Comparison of ENCODE assay signal across 1 cellular context in genomic region chr11:61579398-61580291, GRCh38.
TF ChIP-seq lines count a peak whose summit lies in the region.

No MANE protein-coding gene starts in this region.

TF ChIP-seq in GM23338, 12 proteins besides CTCF, POLR2A, EP300 and RAD21 (continued from another document):
- TF ChIP-seq, protein P1, sequence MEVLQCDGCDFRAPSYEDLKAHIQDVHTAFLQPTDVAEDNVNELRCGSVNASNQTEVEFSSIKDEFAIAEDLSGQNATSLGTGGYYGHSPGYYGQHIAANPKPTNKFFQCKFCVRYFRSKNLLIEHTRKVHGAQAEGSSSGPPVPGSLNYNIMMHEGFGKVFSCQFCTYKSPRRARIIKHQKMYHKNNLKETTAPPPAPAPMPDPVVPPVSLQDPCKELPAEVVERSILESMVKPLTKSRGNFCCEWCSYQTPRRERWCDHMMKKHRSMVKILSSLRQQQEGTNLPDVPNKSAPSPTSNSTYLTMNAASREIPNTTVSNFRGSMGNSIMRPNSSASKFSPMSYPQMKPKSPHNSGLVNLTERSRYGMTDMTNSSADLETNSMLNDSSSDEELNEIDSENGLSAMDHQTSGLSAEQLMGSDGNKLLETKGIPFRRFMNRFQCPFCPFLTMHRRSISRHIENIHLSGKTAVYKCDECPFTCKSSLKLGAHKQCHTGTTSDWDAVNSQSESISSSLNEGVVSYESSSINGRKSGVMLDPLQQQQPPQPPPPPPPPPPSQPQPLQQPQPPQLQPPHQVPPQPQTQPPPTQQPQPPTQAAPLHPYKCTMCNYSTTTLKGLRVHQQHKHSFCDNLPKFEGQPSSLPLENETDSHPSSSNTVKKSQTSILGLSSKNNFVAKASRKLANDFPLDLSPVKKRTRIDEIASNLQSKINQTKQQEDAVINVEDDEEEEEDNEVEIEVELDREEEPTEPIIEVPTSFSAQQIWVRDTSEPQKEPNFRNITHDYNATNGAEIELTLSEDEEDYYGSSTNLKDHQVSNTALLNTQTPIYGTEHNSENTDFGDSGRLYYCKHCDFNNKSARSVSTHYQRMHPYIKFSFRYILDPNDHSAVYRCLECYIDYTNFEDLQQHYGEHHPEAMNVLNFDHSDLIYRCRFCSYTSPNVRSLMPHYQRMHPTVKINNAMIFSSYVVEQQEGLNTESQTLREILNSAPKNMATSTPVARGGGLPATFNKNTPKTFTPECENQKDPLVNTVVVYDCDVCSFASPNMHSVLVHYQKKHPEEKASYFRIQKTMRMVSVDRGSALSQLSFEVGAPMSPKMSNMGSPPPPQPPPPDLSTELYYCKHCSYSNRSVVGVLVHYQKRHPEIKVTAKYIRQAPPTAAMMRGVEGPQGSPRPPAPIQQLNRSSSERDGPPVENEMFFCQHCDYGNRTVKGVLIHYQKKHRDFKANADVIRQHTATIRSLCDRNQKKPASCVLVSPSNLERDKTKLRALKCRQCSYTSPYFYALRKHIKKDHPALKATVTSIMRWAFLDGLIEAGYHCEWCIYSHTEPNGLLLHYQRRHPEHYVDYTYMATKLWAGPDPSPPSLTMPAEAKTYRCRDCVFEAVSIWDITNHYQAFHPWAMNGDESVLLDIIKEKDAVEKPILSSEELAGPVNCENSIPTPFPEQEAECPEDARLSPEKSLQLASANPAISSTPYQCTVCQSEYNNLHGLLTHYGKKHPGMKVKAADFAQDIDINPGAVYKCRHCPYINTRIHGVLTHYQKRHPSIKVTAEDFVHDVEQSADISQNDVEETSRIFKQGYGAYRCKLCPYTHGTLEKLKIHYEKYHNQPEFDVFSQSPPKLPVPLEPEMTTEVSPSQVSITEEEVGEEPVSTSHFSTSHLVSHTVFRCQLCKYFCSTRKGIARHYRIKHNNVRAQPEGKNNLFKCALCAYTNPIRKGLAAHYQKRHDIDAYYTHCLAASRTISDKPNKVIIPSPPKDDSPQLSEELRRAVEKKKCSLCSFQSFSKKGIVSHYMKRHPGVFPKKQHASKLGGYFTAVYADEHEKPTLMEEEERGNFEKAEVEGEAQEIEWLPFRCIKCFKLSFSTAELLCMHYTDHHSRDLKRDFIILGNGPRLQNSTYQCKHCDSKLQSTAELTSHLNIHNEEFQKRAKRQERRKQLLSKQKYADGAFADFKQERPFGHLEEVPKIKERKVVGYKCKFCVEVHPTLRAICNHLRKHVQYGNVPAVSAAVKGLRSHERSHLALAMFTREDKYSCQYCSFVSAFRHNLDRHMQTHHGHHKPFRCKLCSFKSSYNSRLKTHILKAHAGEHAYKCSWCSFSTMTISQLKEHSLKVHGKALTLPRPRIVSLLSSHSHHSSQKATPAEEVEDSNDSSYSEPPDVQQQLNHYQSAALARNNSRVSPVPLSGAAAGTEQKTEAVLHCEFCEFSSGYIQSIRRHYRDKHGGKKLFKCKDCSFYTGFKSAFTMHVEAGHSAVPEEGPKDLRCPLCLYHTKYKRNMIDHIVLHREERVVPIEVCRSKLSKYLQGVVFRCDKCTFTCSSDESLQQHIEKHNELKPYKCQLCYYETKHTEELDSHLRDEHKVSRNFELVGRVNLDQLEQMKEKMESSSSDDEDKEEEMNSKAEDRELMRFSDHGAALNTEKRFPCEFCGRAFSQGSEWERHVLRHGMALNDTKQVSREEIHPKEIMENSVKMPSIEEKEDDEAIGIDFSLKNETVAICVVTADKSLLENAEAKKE (CRISPR knock-in tag; IDR thresholded peaks at IDR 0.05), result no peak
- no peak for TF ChIP-seq ZNF331 (CRISPR knock-in tag; IDR thresholded peaks at IDR 0.05; ENCODE audit: low read depth)
- TF ChIP-seq CREB1 (CRISPR knock-in tag; IDR thresholded peaks at IDR 0.05; ENCODE audit: low read depth), result no peak
